1 cellular context compared by ENCODE assay signal in genomic region chr4:127630152-127630551, GRCh38.
TF ChIP-seq lines count a peak whose summit lies in the region.

No MANE protein-coding gene starts in this region.

TF ChIP-seq in K562, 482 proteins besides CTCF, POLR2A, EP300 and RAD21 (continued from another document and continues in another):
- TF ChIP-seq, protein P1, sequence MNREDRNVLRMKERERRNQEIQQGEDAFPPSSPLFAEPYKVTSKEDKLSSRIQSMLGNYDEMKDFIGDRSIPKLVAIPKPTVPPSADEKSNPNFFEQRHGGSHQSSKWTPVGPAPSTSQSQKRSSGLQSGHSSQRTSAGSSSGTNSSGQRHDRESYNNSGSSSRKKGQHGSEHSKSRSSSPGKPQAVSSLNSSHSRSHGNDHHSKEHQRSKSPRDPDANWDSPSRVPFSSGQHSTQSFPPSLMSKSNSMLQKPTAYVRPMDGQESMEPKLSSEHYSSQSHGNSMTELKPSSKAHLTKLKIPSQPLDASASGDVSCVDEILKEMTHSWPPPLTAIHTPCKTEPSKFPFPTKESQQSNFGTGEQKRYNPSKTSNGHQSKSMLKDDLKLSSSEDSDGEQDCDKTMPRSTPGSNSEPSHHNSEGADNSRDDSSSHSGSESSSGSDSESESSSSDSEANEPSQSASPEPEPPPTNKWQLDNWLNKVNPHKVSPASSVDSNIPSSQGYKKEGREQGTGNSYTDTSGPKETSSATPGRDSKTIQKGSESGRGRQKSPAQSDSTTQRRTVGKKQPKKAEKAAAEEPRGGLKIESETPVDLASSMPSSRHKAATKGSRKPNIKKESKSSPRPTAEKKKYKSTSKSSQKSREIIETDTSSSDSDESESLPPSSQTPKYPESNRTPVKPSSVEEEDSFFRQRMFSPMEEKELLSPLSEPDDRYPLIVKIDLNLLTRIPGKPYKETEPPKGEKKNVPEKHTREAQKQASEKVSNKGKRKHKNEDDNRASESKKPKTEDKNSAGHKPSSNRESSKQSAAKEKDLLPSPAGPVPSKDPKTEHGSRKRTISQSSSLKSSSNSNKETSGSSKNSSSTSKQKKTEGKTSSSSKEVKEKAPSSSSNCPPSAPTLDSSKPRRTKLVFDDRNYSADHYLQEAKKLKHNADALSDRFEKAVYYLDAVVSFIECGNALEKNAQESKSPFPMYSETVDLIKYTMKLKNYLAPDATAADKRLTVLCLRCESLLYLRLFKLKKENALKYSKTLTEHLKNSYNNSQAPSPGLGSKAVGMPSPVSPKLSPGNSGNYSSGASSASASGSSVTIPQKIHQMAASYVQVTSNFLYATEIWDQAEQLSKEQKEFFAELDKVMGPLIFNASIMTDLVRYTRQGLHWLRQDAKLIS (CRISPR knock-in tag; IDR thresholded peaks at IDR 0.05) = no peak
- TF ChIP-seq JUN (IDR thresholded peaks at IDR 0.05; ENCODE audit: borderline replicate concordance, low read depth, low read length) (no peak), JUN (CRISPR knock-in tag; IDR thresholded peaks at IDR 0.05; ENCODE audit: borderline replicate concordance) (no peak), KLF1 (tag; IDR thresholded peaks at IDR 0.05) (peak; percentile 51; the same call in 1 of the 2 replicates), ZNF668 (CRISPR knock-in tag; IDR thresholded peaks at IDR 0.05) (peak; percentile 91), ZNF830 (CRISPR knock-in tag; IDR thresholded peaks at IDR 0.05) (0 out of 2 replicates have a peak, but pooled peaks have one; percentile 51), ZNF57 (CRISPR knock-in tag; IDR thresholded peaks at IDR 0.05) (no peak), ZBTB17 (CRISPR knock-in tag; IDR thresholded peaks at IDR 0.05) (0 out of 2 replicates have a peak, but pooled peaks have one; percentile 58), ZNF197 (CRISPR knock-in tag; IDR thresholded peaks at IDR 0.05; ENCODE audit: low read depth) (peak; percentile 88), ZNF253 (CRISPR knock-in tag; conservative IDR thresholded peaks at IDR 0.05) (peak; percentile 60; the same call in 1 of the 2 replicates), SIN3A (IDR thresholded peaks at IDR 0.05; ENCODE audit: borderline replicate concordance in 2 of 2, control insufficient read depth in 1 of 2, low read depth in 2 of 2, low read length in 2 of 2) (no peak), GMEB1 (CRISPR knock-in tag; IDR thresholded peaks at IDR 0.05) (0 out of 2 replicates have a peak, but pooled peaks have one; percentile 36), ZNF76 (CRISPR knock-in tag; IDR thresholded peaks at IDR 0.05; ENCODE audit: borderline replicate concordance) (peak; percentile 88; the same call in 1 of the 2 replicates), DIDO1 (tag; IDR thresholded peaks at IDR 0.05; ENCODE audit: low read depth) (peak; percentile 80), ZNF165 (CRISPR knock-in tag; IDR thresholded peaks at IDR 0.05; ENCODE audit: borderline replicate concordance) (peak; percentile 84; the same call in 1 of the 2 replicates), TEAD1 (CRISPR knock-in tag; IDR thresholded peaks at IDR 0.05) (peak in 1 of 2 experiments; percentile 90; a peak in 2 of 4 replicates), SMAD3 (CRISPR knock-in tag; conservative IDR thresholded peaks at IDR 0.05) (peak; percentile 96), SMAD1 (IDR thresholded peaks at IDR 0.05; ENCODE audit: low read depth, low read length, partially characterized antibody) (no peak), MYC (IDR thresholded peaks at IDR 0.05; ENCODE audit: low read depth, low read length) (no peak), MYC (CRISPR knock-in tag; IDR thresholded peaks at IDR 0.05; ENCODE audit: borderline replicate concordance, low read depth) (0 out of 2 replicates have a peak, but pooled peaks have one; percentile 56), MTA1 (IDR thresholded peaks at IDR 0.05; ENCODE audit: borderline replicate concordance) (no peak), SMARCB1 (IDR thresholded peaks at IDR 0.05; ENCODE audit: insufficient read length, low read depth) (no peak), ZNF354B (CRISPR knock-in tag; IDR thresholded peaks at IDR 0.05) (peak; percentile 73), ZC3H11A (IDR thresholded peaks at IDR 0.05; ENCODE audit: low read depth, low read length) (no peak), CBX5 (IDR thresholded peaks at IDR 0.05; ENCODE audit: borderline replicate concordance, low read depth) (no peak), NFXL1 (CRISPR knock-in tag; IDR thresholded peaks at IDR 0.05) (peak; percentile 87), LEF1 (IDR thresholded peaks at IDR 0.05) (no peak), ZNF277 (CRISPR knock-in tag; IDR thresholded peaks at IDR 0.05; ENCODE audit: borderline replicate concordance) (no peak), MCM7 (IDR thresholded peaks at IDR 0.05) (no peak), ZNF444 (CRISPR knock-in tag; IDR thresholded peaks at IDR 0.05) (peak; percentile 53; the same call in 1 of the 2 replicates), MTA3 (IDR thresholded peaks at IDR 0.05; ENCODE audit: borderline replicate concordance) (no peak), CREBBP (IDR thresholded peaks at IDR 0.05; ENCODE audit: low read depth, low read length) (no peak), SMC3 (conservative IDR thresholded peaks at IDR 0.05; ENCODE audit: insufficient read depth, low read depth, low read length) (no peak), CAMTA2 (CRISPR knock-in tag; conservative IDR thresholded peaks at IDR 0.05) (no peak), CREB5 (CRISPR knock-in tag; IDR thresholded peaks at IDR 0.05) (0 out of 2 replicates have a peak, but pooled peaks have one; percentile 20), ETV1 (tag; conservative IDR thresholded peaks at IDR 0.05; ENCODE audit: low read depth) (peak; percentile 89), HNRNPUL1 (IDR thresholded peaks at IDR 0.05; ENCODE audit: low read length) (no peak), TCF7 (IDR thresholded peaks at IDR 0.05; ENCODE audit: borderline replicate concordance) (no peak), NFRKB (IDR thresholded peaks at IDR 0.05; ENCODE audit: low read depth) (no peak), ZNF384 (IDR thresholded peaks at IDR 0.05; ENCODE audit: low read depth, low read length) (no peak), ETS2 (tag; IDR thresholded peaks at IDR 0.05; ENCODE audit: borderline replicate concordance, poor library complexity, severe bottlenecking) (peak; percentile 81), ATF1 (CRISPR knock-in tag; IDR thresholded peaks at IDR 0.05) (no peak), ATF1 (tag; IDR thresholded peaks at IDR 0.05) (peak; percentile 56), RAD51 (IDR thresholded peaks at IDR 0.05; ENCODE audit: borderline replicate concordance, low read depth) (no peak), ZC3H4 (CRISPR knock-in tag; IDR thresholded peaks at IDR 0.05; ENCODE audit: borderline replicate concordance) (no peak)
- TF ChIP-seq, protein P2, sequence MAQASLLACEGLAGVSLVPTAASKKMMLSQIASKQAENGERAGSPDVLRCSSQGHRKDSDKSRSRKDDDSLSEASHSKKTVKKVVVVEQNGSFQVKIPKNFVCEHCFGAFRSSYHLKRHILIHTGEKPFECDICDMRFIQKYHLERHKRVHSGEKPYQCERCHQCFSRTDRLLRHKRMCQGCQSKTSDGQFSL (CRISPR knock-in tag; IDR thresholded peaks at IDR 0.05) = no peak
- TF ChIP-seq, protein P2 (tag; IDR thresholded peaks at IDR 0.05) = peak in 1 of 2 experiments; percentile 98; a peak in 2 of 4 replicates
- TF ChIP-seq, protein P3, sequence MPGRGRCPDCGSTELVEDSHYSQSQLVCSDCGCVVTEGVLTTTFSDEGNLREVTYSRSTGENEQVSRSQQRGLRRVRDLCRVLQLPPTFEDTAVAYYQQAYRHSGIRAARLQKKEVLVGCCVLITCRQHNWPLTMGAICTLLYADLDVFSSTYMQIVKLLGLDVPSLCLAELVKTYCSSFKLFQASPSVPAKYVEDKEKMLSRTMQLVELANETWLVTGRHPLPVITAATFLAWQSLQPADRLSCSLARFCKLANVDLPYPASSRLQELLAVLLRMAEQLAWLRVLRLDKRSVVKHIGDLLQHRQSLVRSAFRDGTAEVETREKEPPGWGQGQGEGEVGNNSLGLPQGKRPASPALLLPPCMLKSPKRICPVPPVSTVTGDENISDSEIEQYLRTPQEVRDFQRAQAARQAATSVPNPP (IDR thresholded peaks at IDR 0.05; ENCODE audit: borderline replicate concordance, insufficient read depth, insufficient read length) = no peak
- TF ChIP-seq, protein P4, sequence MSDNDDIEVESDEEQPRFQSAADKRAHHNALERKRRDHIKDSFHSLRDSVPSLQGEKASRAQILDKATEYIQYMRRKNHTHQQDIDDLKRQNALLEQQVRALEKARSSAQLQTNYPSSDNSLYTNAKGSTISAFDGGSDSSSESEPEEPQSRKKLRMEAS (CRISPR knock-in tag; IDR thresholded peaks at IDR 0.05) = no peak
- TF ChIP-seq, protein P5, sequence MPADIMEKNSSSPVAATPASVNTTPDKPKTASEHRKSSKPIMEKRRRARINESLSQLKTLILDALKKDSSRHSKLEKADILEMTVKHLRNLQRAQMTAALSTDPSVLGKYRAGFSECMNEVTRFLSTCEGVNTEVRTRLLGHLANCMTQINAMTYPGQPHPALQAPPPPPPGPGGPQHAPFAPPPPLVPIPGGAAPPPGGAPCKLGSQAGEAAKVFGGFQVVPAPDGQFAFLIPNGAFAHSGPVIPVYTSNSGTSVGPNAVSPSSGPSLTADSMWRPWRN (IDR thresholded peaks at IDR 0.05; ENCODE audit: low read depth) = no peak
- TF ChIP-seq, protein P6, sequence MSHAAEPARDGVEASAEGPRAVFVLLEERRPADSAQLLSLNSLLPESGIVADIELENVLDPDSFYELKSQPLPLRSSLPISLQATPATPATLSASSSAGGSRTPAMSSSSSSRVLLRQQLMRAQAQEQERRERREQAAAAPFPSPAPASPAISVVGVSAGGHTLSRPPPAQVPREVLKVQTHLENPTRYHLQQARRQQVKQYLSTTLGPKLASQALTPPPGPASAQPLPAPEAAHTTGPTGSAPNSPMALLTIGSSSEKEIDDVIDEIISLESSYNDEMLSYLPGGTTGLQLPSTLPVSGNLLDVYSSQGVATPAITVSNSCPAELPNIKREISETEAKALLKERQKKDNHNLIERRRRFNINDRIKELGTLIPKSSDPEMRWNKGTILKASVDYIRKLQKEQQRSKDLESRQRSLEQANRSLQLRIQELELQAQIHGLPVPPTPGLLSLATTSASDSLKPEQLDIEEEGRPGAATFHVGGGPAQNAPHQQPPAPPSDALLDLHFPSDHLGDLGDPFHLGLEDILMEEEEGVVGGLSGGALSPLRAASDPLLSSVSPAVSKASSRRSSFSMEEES (CRISPR knock-in tag; IDR thresholded peaks at IDR 0.05) = no peak
- TF ChIP-seq, protein P7, sequence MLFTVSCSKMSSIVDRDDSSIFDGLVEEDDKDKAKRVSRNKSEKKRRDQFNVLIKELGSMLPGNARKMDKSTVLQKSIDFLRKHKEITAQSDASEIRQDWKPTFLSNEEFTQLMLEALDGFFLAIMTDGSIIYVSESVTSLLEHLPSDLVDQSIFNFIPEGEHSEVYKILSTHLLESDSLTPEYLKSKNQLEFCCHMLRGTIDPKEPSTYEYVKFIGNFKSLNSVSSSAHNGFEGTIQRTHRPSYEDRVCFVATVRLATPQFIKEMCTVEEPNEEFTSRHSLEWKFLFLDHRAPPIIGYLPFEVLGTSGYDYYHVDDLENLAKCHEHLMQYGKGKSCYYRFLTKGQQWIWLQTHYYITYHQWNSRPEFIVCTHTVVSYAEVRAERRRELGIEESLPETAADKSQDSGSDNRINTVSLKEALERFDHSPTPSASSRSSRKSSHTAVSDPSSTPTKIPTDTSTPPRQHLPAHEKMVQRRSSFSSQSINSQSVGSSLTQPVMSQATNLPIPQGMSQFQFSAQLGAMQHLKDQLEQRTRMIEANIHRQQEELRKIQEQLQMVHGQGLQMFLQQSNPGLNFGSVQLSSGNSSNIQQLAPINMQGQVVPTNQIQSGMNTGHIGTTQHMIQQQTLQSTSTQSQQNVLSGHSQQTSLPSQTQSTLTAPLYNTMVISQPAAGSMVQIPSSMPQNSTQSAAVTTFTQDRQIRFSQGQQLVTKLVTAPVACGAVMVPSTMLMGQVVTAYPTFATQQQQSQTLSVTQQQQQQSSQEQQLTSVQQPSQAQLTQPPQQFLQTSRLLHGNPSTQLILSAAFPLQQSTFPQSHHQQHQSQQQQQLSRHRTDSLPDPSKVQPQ (CRISPR knock-in tag; IDR thresholded peaks at IDR 0.05; ENCODE audit: borderline replicate concordance) = peak; percentile 38; the same call in 1 of the 2 replicates
- TF ChIP-seq, protein P8, sequence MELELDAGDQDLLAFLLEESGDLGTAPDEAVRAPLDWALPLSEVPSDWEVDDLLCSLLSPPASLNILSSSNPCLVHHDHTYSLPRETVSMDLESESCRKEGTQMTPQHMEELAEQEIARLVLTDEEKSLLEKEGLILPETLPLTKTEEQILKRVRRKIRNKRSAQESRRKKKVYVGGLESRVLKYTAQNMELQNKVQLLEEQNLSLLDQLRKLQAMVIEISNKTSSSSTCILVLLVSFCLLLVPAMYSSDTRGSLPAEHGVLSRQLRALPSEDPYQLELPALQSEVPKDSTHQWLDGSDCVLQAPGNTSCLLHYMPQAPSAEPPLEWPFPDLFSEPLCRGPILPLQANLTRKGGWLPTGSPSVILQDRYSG (tag; conservative IDR thresholded peaks at IDR 0.05; ENCODE audit: low read depth) = peak; percentile 97
